Comparison of ENCODE assay signal across 21 cellular contexts in genomic region chr3:42569743-42570142, GRCh38. TPM values are rescaled to one million over a fixed set of nuclear protein-coding genes. Genes with fewer than 3 reads are reported as not detected.
DNase-seq lines count a peak whose midpoint lies in the region; ATAC-seq, FAIRE-seq and TF ChIP-seq lines count a peak whose summit lies in the region.
"Had no signal": no experiment of that assay in that cellular context is flagged by ENCODE, and none has a peak within 500 bp of the region (broad histone marks: within the 10 kb centered on the region; RNA-seq: fewer than 3 reads in every experiment).

No MANE protein-coding gene starts in this region.

- peaks cover 3% of the 10 kb centered on the region for H3F3A ChIP-seq in SK-N-SH (replicated peaks; ENCODE audit: insufficient read depth)

- CTCF ChIA-PET in SK-N-SH (lab: Yijun Ruan, JAX), result interaction anchor here (1.0 kb wide), 1 partner anchor 175 kb away, joined by 3 read pairs; no protein-coding TSS in a partner anchor
- CTCF ChIA-PET in K562 (lab: Yijun Ruan, JAX; ENCODE audit: low intra/inter-chr PET ratio), result no interaction called here

- WGBS in SK-N-SH (ENCODE audit: low lambda C conversion rate), result 79% methylated on average over 2 of the region's 2 CpGs
- 41% methylated on average over 2 of the region's 2 CpGs for WGBS in K562 (ENCODE audit: insufficient coverage, low coverage, missing lambda C conversion rate)

- DNase-seq in SK-N-SH, result peak; percentile 17
- peak; percentile 78 for DNase-seq in NCI-H2227 (lab: John Stamatoyannopoulos, UW; ENCODE audit: unreplicated experiment)
- no peak for DNase-seq in K562 (ENCODE audit: extremely low read depth in 1 of 4, low spot score in 3 of 4)
- DNase-seq in osteocyte (ENCODE audit: extremely low spot score, unreplicated experiment), result peak; percentile 23
- DNase-seq in Kasumi-1 (lab: John Stamatoyannopoulos, UW), result no peak
- DNase-seq in NCI-H187 (lab: John Stamatoyannopoulos, UW), result no peak
- DNase-seq: CD4-positive, alpha-beta T cell; DMS53; EL; GM23248; KBM-7; MV-4-11; NCI-H1930; NCI-H446 treated with DMSO at 0.1 percent for 48 hours; NCI-H774 had no signal

- H3K36me3 ChIP-seq in SK-N-SH (replicated peaks in 1 of 2; ENCODE audit: control insufficient read depth in 1 of 2, insufficient read depth in 2 of 2, low read length in 1 of 2) (peaks cover 21 to 31% of the 10 kb centered on the region in 2 experiments), K562 (ENCODE audit: control insufficient read depth, insufficient read depth, low read length) (peaks cover 43% of the 10 kb centered on the region)

- peaks cover 0 to 6% of the 10 kb centered on the region in 2 experiments; a peak in 1 of 4 replicates for H3K4me1 ChIP-seq in SK-N-SH (ENCODE audit: control insufficient read depth in 1 of 2, insufficient read depth in 2 of 2, low read depth in 1 of 2, low read length in 1 of 2)
- no peaks in the 10 kb centered on the region; a peak in 1 of 5 replicates for H3K4me1 ChIP-seq in K562 (replicated peaks in 1 of 2; ENCODE audit: control insufficient read depth in 2 of 2, insufficient read depth in 2 of 2, low read length in 2 of 2)
- H3K4me1 ChIP-seq: HAP-1 had no signal

- H3K27me3 ChIP-seq in SK-N-SH (ENCODE audit: insufficient read depth), result no peaks in the 10 kb centered on the region
- no peaks in the 10 kb centered on the region for H3K27me3 ChIP-seq in K562 (ENCODE audit: control insufficient read depth in 2 of 2, insufficient read depth in 2 of 2, low read length in 2 of 2)

- TF ChIP-seq RAD21 in SK-N-SH (IDR thresholded peaks at IDR 0.05; ENCODE audit: low read length) (no peak), K562 (CRISPR knock-in tag; conservative IDR thresholded peaks at IDR 0.05 in 1 of 2, IDR thresholded peaks at IDR 0.05 in 1 of 2) (no peak)

- no peak overlapping the region for H3K4me2 ChIP-seq in SK-N-SH
- H3K4me2 ChIP-seq in K562 (ENCODE audit: insufficient read depth, low read length), result no peak overlapping the region

- H3K27ac ChIP-seq in SK-N-SH (ENCODE audit: low read depth in 2 of 2, low read length in 1 of 2) (no peak overlapping the region; a peak in 1 of 4 replicates), K562 (ENCODE audit: extremely low read depth, low read depth, low read length) (no peak overlapping the region)
- H3K27ac ChIP-seq: GM23248 had no signal

- no peaks in the 10 kb centered on the region for H3K9me3 Mint-ChIP-seq in osteocyte (ENCODE audit: unreplicated experiment)

- in situ Hi-C loops in K562 (cut with MboI), result loop anchor here (5.0 to 10.0 kb wide), 2 partner anchors 68 to 175 kb away; no protein-coding TSS in a partner anchor

- H2AFZ ChIP-seq in SK-N-SH (ENCODE audit: low read depth) (no peak overlapping the region), K562 (ENCODE audit: low read depth, low read length) (no peak overlapping the region)
- H2AFZ ChIP-seq: GM23248 had no signal

- FAIRE-seq in K562 (lab: Jason Lieb, UNC), result no peak
- FAIRE-seq: A204.1, GM12891, GM19239 had no signal

- no peak for ATAC-seq in SK-N-SH treated with all-trans-retinoic acid at 6 μM for 48 hours
- no peak; the same call in 2 of the 3 replicates for ATAC-seq in K562
- ATAC-seq: Panc1 had no signal

- TF ChIP-seq EP300 in SK-N-SH (IDR thresholded peaks at IDR 0.05; ENCODE audit: borderline replicate concordance in 1 of 2, low read depth in 1 of 2, low read length in 1 of 2) (no peak), K562 (IDR thresholded peaks at IDR 0.05; ENCODE audit: low read length) (no peak)

- H3K4me3 ChIP-seq in SK-N-SH (ENCODE audit: low read depth in 2 of 2, low read length in 1 of 2) (no peak overlapping the region), K562 (no peak overlapping the region)
- H3K4me3 ChIP-seq: GM23248, HAP-1 had no signal

- H4K20me1 ChIP-seq in SK-N-SH (ENCODE audit: insufficient read depth) (0 out of 2 replicates have a peak, but pooled peaks cover 4% of the 10 kb centered on the region), K562 (replicated peaks; ENCODE audit: control insufficient read depth, insufficient read depth, low read length) (no peaks in the 10 kb centered on the region)

- H3K9me2 ChIP-seq in SK-N-SH, result no peaks in the 10 kb centered on the region

- no peaks in the 10 kb centered on the region for H3K27me3 Mint-ChIP-seq in osteocyte (ENCODE audit: unreplicated experiment)
- H3K27me3 Mint-ChIP-seq: CD4-positive, alpha-beta T cell had no signal

- peaks cover 9% of the 10 kb centered on the region for H3K9me3 ChIP-seq in SK-N-SH
- H3K9me3 ChIP-seq in K562 (replicated peaks; ENCODE audit: control insufficient read depth, insufficient read depth, low read depth, low read length), result no peaks in the 10 kb centered on the region

- POLR2A ChIA-PET in SK-N-SH (lab: Yijun Ruan, JAX), result no interaction called here
- POLR2A ChIA-PET in K562 (lab: Yijun Ruan, JAX), result interaction anchor here (0.9 to 1.3 kb wide), 3 partner anchors 12 to 83 kb away, joined by 3 to 4 read pairs (median 4); partner anchors contain the start of genes SEC22C and SS18L2

- peaks cover 65% of the 10 kb centered on the region for H3K79me2 ChIP-seq in SK-N-SH (ENCODE audit: insufficient read depth)
- peaks cover 26% of the 10 kb centered on the region; the same call in 2 of the 3 replicates for H3K79me2 ChIP-seq in K562 (ENCODE audit: control insufficient read depth, insufficient read depth, low read length)

- no TSS peak for BruUV-seq in K562 (replicated peaks; lab: Mats Ljungman, UMichigan)

- H3K36me3 Mint-ChIP-seq in osteocyte (ENCODE audit: unreplicated experiment), result peaks cover 39% of the 10 kb centered on the region

- H3K4me3 Mint-ChIP-seq in osteocyte (ENCODE audit: unreplicated experiment), result no peak overlapping the region
- H3K4me3 Mint-ChIP-seq: CD4-positive, alpha-beta T cell had no signal

- TF ChIP-seq CTCF in SK-N-SH (IDR thresholded peaks at IDR 0.05), result no peak
- no peak for TF ChIP-seq CTCF in K562 (IDR thresholded peaks at IDR 0.05 in 2 of 3, conservative IDR thresholded peaks at IDR 0.05 in 1 of 3; ENCODE audit: insufficient read depth in 2 of 3, low read depth in 1 of 3, low read length in 3 of 3)
- no peak for TF ChIP-seq CTCF in osteocyte (IDR thresholded peaks at IDR 0.05)

- no peak overlapping the region for H3K27ac Mint-ChIP-seq in osteocyte (ENCODE audit: unreplicated experiment)
- H3K27ac Mint-ChIP-seq: CD4-positive, alpha-beta T cell had no signal

- TF ChIP-seq POLR2A in K562 (conservative IDR thresholded peaks at IDR 0.05), result no peak

- intact Hi-C loops in K562 (cut with micrococcal nuclease), result loop anchor here (10.0 kb wide), 2 partner anchors 265 to 315 kb away; no protein-coding TSS in a partner anchor

- peaks cover 5% of the 10 kb centered on the region for H3K9me1 ChIP-seq in K562 (ENCODE audit: control insufficient read depth, insufficient read depth, low read length)

- peaks cover 3% of the 10 kb centered on the region for H3K4me1 Mint-ChIP-seq in osteocyte (ENCODE audit: unreplicated experiment)

- H3K9ac ChIP-seq in SK-N-SH, result no peak overlapping the region
- no peak overlapping the region for H3K9ac ChIP-seq in K562 (ENCODE audit: insufficient read depth in 1 of 2, low read depth in 2 of 2, low read length in 2 of 2)
- H3K9ac ChIP-seq: GM23248 had no signal

RNA-seq across cellular contexts. Expression of gene SEC22C, which starts 12.0 kb away (rescaled TPM):
- polyA plus RNA-seq in SK-N-SH (2012; rRNA removed), result 28.5 and 31.9 TPM in 2 replicates
- 33.1 and 36.7 TPM in 2 replicates for polyA plus RNA-seq in SK-N-SH (2012; cell fraction: cytosol; rRNA removed)
- 24.2 and 33.1 TPM in 2 replicates for polyA plus RNA-seq in SK-N-SH (2012; cell fraction: nucleus; rRNA removed)
- total RNA-seq in K562 (2011; cell fraction: chromatin; rRNA removed; ENCODE audit: low replicate concordance), result 34.9 and 62.9 TPM in 2 replicates
- total RNA-seq in K562 (2011; cell fraction: nucleolus; rRNA removed), result 32.7 and 35.5 TPM in 2 replicates
- 48.1 and 67.3 TPM in 2 replicates for total RNA-seq in K562 (2011; cell fraction: nucleoplasm; rRNA removed)
- total RNA-seq in K562 (2014; rRNA removed), result 44.8 and 49.8 TPM in 2 replicates
- 62.4 and 63.6 TPM in 2 replicates for total RNA-seq in K562 (2014; rRNA removed; fragmentation: Illumina TruSeq; extraction: Trizol)
- 68.4 and 68.7 TPM in 2 replicates for total RNA-seq in K562 (2015; rRNA removed; fragmentation: Illumina TruSeq; extraction: Trizol)
- 50.7 and 50.8 TPM in 2 replicates for total RNA-seq in K562 (2021)
- polyA plus RNA-seq in K562 (2011; rRNA removed), result 60.5 and 64.5 TPM in 2 replicates
- polyA plus RNA-seq in K562 (2011; cell fraction: cytosol; rRNA removed), result 31.6 and 53.4 TPM in 2 replicates
- polyA plus RNA-seq in K562 (2011; cell fraction: nucleus; rRNA removed), result 36.9 and 47.6 TPM in 2 replicates
- polyA plus RNA-seq in K562 (2012), result 55.2 and 56.3 TPM in 2 replicates
- polyA plus RNA-seq in K562 (2014; fragmentation: Illumina TruSeq; extraction: Trizol), result 58.5 and 59.8 TPM in 2 replicates
- 10 to 100 TPM; 35.6 to 41.3 TPM for polyA plus RNA-seq in K562 (2014; fragmentation: Nextera tagmentation; extraction: Ambion mirVana)
- polyA plus RNA-seq in K562 (2014; rRNA removed), result 45.9 and 54.5 TPM in 2 replicates
- 40.6 and 42.7 TPM in 2 replicates for polyA minus RNA-seq in K562 (2011; rRNA and poly(A)+ RNA removed)
- 17.8 and 22.0 TPM in 2 replicates for polyA minus RNA-seq in K562 (2011; cell fraction: cytosol; rRNA and poly(A)+ RNA removed)
- 15.6 and 16.9 TPM in 2 replicates for polyA minus RNA-seq in K562 (2011; cell fraction: nucleus; rRNA and poly(A)+ RNA removed)
- 56.2 and 58.4 TPM in 2 replicates for total RNA-seq in osteocyte

RNA-seq across cellular contexts. Expression of gene SS18L2, which starts 20.9 kb away (rescaled TPM):
- polyA plus RNA-seq in SK-N-SH (2012; rRNA removed), result 24.1 and 31.8 TPM in 2 replicates
- 35.1 and 46.3 TPM in 2 replicates for polyA plus RNA-seq in SK-N-SH (2012; cell fraction: cytosol; rRNA removed)
- 15.1 and 18.2 TPM in 2 replicates for polyA plus RNA-seq in SK-N-SH (2012; cell fraction: nucleus; rRNA removed)
- 28.8 and 30.7 TPM in 2 replicates for total RNA-seq in K562 (2011; cell fraction: chromatin; rRNA removed; ENCODE audit: low replicate concordance)
- 24.3 and 25.5 TPM in 2 replicates for total RNA-seq in K562 (2011; cell fraction: nucleolus; rRNA removed)
- total RNA-seq in K562 (2011; cell fraction: nucleoplasm; rRNA removed), result 32.2 and 45.8 TPM in 2 replicates
- 51.4 and 75.9 TPM in 2 replicates for total RNA-seq in K562 (2014; rRNA removed)
- total RNA-seq in K562 (2014; rRNA removed; fragmentation: Illumina TruSeq; extraction: Trizol), result 70.0 and 77.2 TPM in 2 replicates
- total RNA-seq in K562 (2015; rRNA removed; fragmentation: Illumina TruSeq; extraction: Trizol), result 65.6 and 78.0 TPM in 2 replicates
- 68.6 and 77.8 TPM in 2 replicates for total RNA-seq in K562 (2021)
- polyA plus RNA-seq in K562 (2011; rRNA removed), result 117 and 144 TPM in 2 replicates
- polyA plus RNA-seq in K562 (2011; cell fraction: cytosol; rRNA removed), result 31.8 and 55.1 TPM in 2 replicates
- 36.1 and 57.1 TPM in 2 replicates for polyA plus RNA-seq in K562 (2011; cell fraction: nucleus; rRNA removed)
- polyA plus RNA-seq in K562 (2012), result 73.8 and 106 TPM in 2 replicates
- 72.2 and 78.0 TPM in 2 replicates for polyA plus RNA-seq in K562 (2014; fragmentation: Illumina TruSeq; extraction: Trizol)
- polyA plus RNA-seq in K562 (2014; fragmentation: Nextera tagmentation; extraction: Ambion mirVana), result 100 to 1,000 TPM; 275 to 324 TPM
- 99.2 and 99.4 TPM in 2 replicates for polyA plus RNA-seq in K562 (2014; rRNA removed)
- polyA minus RNA-seq in K562 (2011; rRNA and poly(A)+ RNA removed), result 31.2 and 35.5 TPM in 2 replicates
- polyA minus RNA-seq in K562 (2011; cell fraction: cytosol; rRNA and poly(A)+ RNA removed), result 8.1 and 16.6 TPM in 2 replicates
- polyA minus RNA-seq in K562 (2011; cell fraction: nucleus; rRNA and poly(A)+ RNA removed), result 12.7 and 17.9 TPM in 2 replicates
- total RNA-seq in osteocyte, result 16.5 and 17.2 TPM in 2 replicates

RNA-seq across cellular contexts. Expression of gene NKTR, which starts 30.7 kb away (rescaled TPM):
- polyA plus RNA-seq in SK-N-SH (2012; rRNA removed) (19.2 and 26.9 TPM in 2 replicates), K562 (2011; rRNA removed) (123 and 130 TPM in 2 replicates), K562 (2014; fragmentation: Illumina TruSeq; extraction: Trizol) (76.5 and 95.7 TPM in 2 replicates), K562 (2014; fragmentation: Nextera tagmentation; extraction: Ambion mirVana) (10 to 100 TPM; 19.7 to 30.2 TPM), K562 (2014; rRNA removed) (84.5 and 92.6 TPM in 2 replicates)
- 8.1 and 8.3 TPM in 2 replicates for polyA plus RNA-seq in SK-N-SH (2012; cell fraction: cytosol; rRNA removed)
- polyA plus RNA-seq in SK-N-SH (2012; cell fraction: nucleus; rRNA removed), result 55.0 and 119 TPM in 2 replicates
- 253 and 1,006 TPM in 2 replicates for total RNA-seq in K562 (2011; cell fraction: chromatin; rRNA removed; ENCODE audit: low replicate concordance)
- total RNA-seq in K562 (2011; cell fraction: nucleolus; rRNA removed), result 104 and 168 TPM in 2 replicates
- total RNA-seq in K562 (2011; cell fraction: nucleoplasm; rRNA removed), result 377 and 604 TPM in 2 replicates
- total RNA-seq in K562 (2014; rRNA removed) (48.0 and 51.5 TPM in 2 replicates), K562 (2014; rRNA removed; fragmentation: Illumina TruSeq; extraction: Trizol) (117 and 120 TPM in 2 replicates), K562 (2015; rRNA removed; fragmentation: Illumina TruSeq; extraction: Trizol) (94.1 and 104 TPM in 2 replicates), K562 (2021) (67.4 and 70.3 TPM in 2 replicates), osteocyte (65.4 and 73.7 TPM in 2 replicates)
- polyA plus RNA-seq in K562 (2011; cell fraction: cytosol; rRNA removed), result 9.2 and 26.9 TPM in 2 replicates
- polyA plus RNA-seq in K562 (2011; cell fraction: nucleus; rRNA removed), result 284 and 370 TPM in 2 replicates
- polyA plus RNA-seq in K562 (2012), result 39.4 and 56.1 TPM in 2 replicates
- polyA minus RNA-seq in K562 (2011; rRNA and poly(A)+ RNA removed), result 140 and 209 TPM in 2 replicates
- polyA minus RNA-seq in K562 (2011; cell fraction: cytosol; rRNA and poly(A)+ RNA removed), result 19.9 and 20.4 TPM in 2 replicates
- polyA minus RNA-seq in K562 (2011; cell fraction: nucleus; rRNA and poly(A)+ RNA removed), result 246 and 455 TPM in 2 replicates

Comparison
In these comparisons a context has a peak if more than half of its experiments do, and no peak if none do; other contexts are left out.
1. DNase-seq: peak in SK-N-SH (single experiment), NCI-H2227 (single experiment) and osteocyte (single experiment); none in K562 (0 of 4), Kasumi-1 (0 of 2) and NCI-H187 (0 of 2).
2. Of the 27 proteins assayed by ChIP-seq in both K562 and SK-N-SH: peak only in K562: none; only in SK-N-SH: RCOR1; in both: none; in neither: 26.